Comparison of ENCODE assay signal across 7 cellular contexts in genomic region chr1:173478099-173478555, GRCh38. TPM values are rescaled to one million over a fixed set of nuclear protein-coding genes. Genes with fewer than 3 reads are reported as not detected.
A peak's percentile ranks its signal among the peaks of the same experiment; 100 is the strongest.
DNase-seq lines count a peak whose midpoint lies in the region; ATAC-seq and TF ChIP-seq lines count a peak whose summit lies in the region.

No MANE protein-coding gene starts in this region.

- H2AK5ac ChIP-seq in trophoblast cell (ENCODE audit: low read length) = no peak overlapping the region

- H2BK12ac ChIP-seq in trophoblast cell (ENCODE audit: low read length) = no peak overlapping the region

- H2BK120ac ChIP-seq in trophoblast cell (ENCODE audit: insufficient read depth, low read length, poor library complexity) = no peak overlapping the region

- peaks cover 36% of the 10 kb centered on the region for H3K36me3 ChIP-seq in right atrium auricular region
- peaks cover 3 to 9% of the 10 kb centered on the region in 2 experiments for H3K36me3 ChIP-seq in trophoblast cell (ENCODE audit: control insufficient read depth in 1 of 2, insufficient read depth in 2 of 2, low read length in 2 of 2)

- no peaks in the 10 kb centered on the region for H3K9me3 ChIP-seq in right atrium auricular region
- no peaks in the 10 kb centered on the region for H3K9me3 ChIP-seq in trophoblast cell (ENCODE audit: insufficient read depth, low read depth, low read length)

- H3K4me1 ChIP-seq in right atrium auricular region (peaks cover 0 to 69% of the 10 kb centered on the region in 2 donors), trophoblast cell (ENCODE audit: control insufficient read depth in 1 of 2, insufficient read depth in 2 of 2, low read length in 2 of 2) (peaks cover 4 to 15% of the 10 kb centered on the region in 2 experiments)

- peaks cover 22% of the 10 kb centered on the region for H3K79me1 ChIP-seq in trophoblast cell (ENCODE audit: low read length)

- DNase-seq in G401 (ENCODE audit: low spot score) (peak; percentile 62), M059J (ENCODE audit: low read depth) (peak; percentile 75), amniotic stem cell (lab: John Stamatoyannopoulos, UW) (peak; percentile 59), right atrium auricular region (ENCODE audit: low spot score) (peak; percentile 84), trophoblast cell (peak; percentile 67 to 79), NCI-H2029 (lab: John Stamatoyannopoulos, UW) (no peak)

- no peak overlapping the region for H4K8ac ChIP-seq in trophoblast cell (ENCODE audit: low read depth, low read length)

- H3K18ac ChIP-seq in trophoblast cell (ENCODE audit: low read length) = no peak overlapping the region

- H3K4me2 ChIP-seq in trophoblast cell (ENCODE audit: low read length) = peak overlapping the region; percentile 95

- H3K27me3 ChIP-seq in right atrium auricular region (no peaks in the 10 kb centered on the region), trophoblast cell (ENCODE audit: insufficient read depth, low read length) (no peaks in the 10 kb centered on the region)

- H3K27ac ChIP-seq in right atrium auricular region (peak overlapping the region; percentile 99 to 100), trophoblast cell (ENCODE audit: low read depth, low read length) (peak overlapping the region; percentile 85)

- H3K79me2 ChIP-seq in trophoblast cell (ENCODE audit: control insufficient read depth, insufficient read depth, low read length, poor library complexity) = peaks cover 14% of the 10 kb centered on the region

- H2BK5ac ChIP-seq in trophoblast cell (ENCODE audit: low read depth, low read length, poor library complexity) = peak overlapping the region; percentile 19

- no CpG with 5 or more reads among the region's 9 CpGs for WGBS in trophoblast cell (ENCODE audit: extremely low coverage, insufficient coverage, insufficient read length)

- no peak overlapping the region for H4K12ac ChIP-seq in trophoblast cell (ENCODE audit: low read depth, low read length)

- peak overlapping the region; percentile 38 for H3K14ac ChIP-seq in trophoblast cell (ENCODE audit: low read length)

- in situ Hi-C loops in G401 (cut with HindIII; ENCODE audit: low sequenced_read_pairs) = no loop called here

- no peak overlapping the region for H2AFZ ChIP-seq in trophoblast cell (ENCODE audit: insufficient read depth, low read length, poor library complexity)

- TF ChIP-seq CTCF in right atrium auricular region (IDR thresholded peaks at IDR 0.05) = no peak

- H3K23ac ChIP-seq in trophoblast cell (ENCODE audit: low read length) = no peak overlapping the region

- peak overlapping the region; percentile 75 for H3K4ac ChIP-seq in trophoblast cell (ENCODE audit: low read depth, low read length)

- H3K9ac ChIP-seq in trophoblast cell (ENCODE audit: low read length) = peak overlapping the region; percentile 93

- ATAC-seq in HG03139 (IDR thresholded peaks at IDR 0.05; ENCODE audit: unreplicated experiment) = no peak

- H4K91ac ChIP-seq in trophoblast cell (ENCODE audit: low read depth, low read length) = peak overlapping the region; percentile 40

- H3K4me3 ChIP-seq in right atrium auricular region (peak overlapping the region; percentile 82 to 91), trophoblast cell (ENCODE audit: low read depth, low read length) (peak overlapping the region; percentile 100)

RNA-seq across cellular contexts. Expression of gene PRDX6, which starts 1.0 kb away (rescaled TPM):
- 273 and 329 TPM in 2 replicates for total RNA-seq in G401 (2014; rRNA removed; shearing (Covaris generic))
- total RNA-seq in M059J (2014; rRNA removed; shearing (Covaris generic)) = 595 and 661 TPM in 2 replicates
- total RNA-seq in right atrium auricular region = 100 to 1,000 TPM; 512 to 590 TPM
- 297 and 312 TPM in 2 replicates for polyA plus RNA-seq in trophoblast cell (2013)
